In genomic region chr10:5975641-5976473, GRCh38 we compare ENCODE assay signal across 8 cellular contexts. TPM values are rescaled to one million over a fixed set of nuclear protein-coding genes. Genes with fewer than 3 reads are reported as not detected.
A peak's percentile ranks its signal among the peaks of the same experiment; 100 is the strongest.
DNase-seq lines count a peak whose midpoint lies in the region; ATAC-seq, FAIRE-seq and TF ChIP-seq lines count a peak whose summit lies in the region.

No MANE protein-coding gene starts in this region.

- H3K9ac ChIP-seq in adipocyte (ENCODE audit: low read length) (peak overlapping the region; percentile 86), HepG2 (ENCODE audit: insufficient read depth, low read depth, low read length) (no peak overlapping the region)

- DNase-seq in Panc1 (ENCODE audit: low read depth, low spot score) (no peak), adipocyte (ENCODE audit: low read depth) (peak; percentile 41), HepG2 (ENCODE audit: low spot score) (no peak), H7 (no peak), NCI-H146 (lab: John Stamatoyannopoulos, UW) (no peak)
- peak; percentile 27 for DNase-seq in stimulated activated CD8-positive, alpha-beta memory T cell treated with anti-CD3 and anti-CD28 coated beads, Interleukin-12 subunit alpha, Interleukin-12 subunit beta, amount 100 ng/mL, for 24 hours (ENCODE audit: extremely low read depth)

- in situ Hi-C loops in Panc1 (cut with HindIII; ENCODE audit: low pct_unique_long_range_greater_than_20kb, low sequenced_read_pairs) (no loop called here), HepG2 (cut with HindIII; ENCODE audit: extremely low pct_ligation_motif_present, low pct_unique_long_range_greater_than_20kb) (no loop called here)

- H3K4me3 ChIP-seq in Panc1 (ENCODE audit: low read depth in 2 of 2, low read length in 2 of 2) (peak overlapping the region; percentile 66 to 71), adipocyte (ENCODE audit: low read length) (peak overlapping the region; percentile 92), HepG2 (replicated peaks in 1 of 3; ENCODE audit: insufficient read depth in 1 of 3, low read depth in 2 of 3, low read length in 3 of 3) (0 out of 6 replicates have a peak overlapping the region, but pooled peaks of 1 of the 3 experiments have one; percentile 79), H7 (ENCODE audit: insufficient read depth, low read depth, low read length) (no peak overlapping the region; the same call in 1 of the 2 replicates)

- ATAC-seq in GM18517 (IDR thresholded peaks at IDR 0.05; ENCODE audit: unreplicated experiment) (peak; percentile 73), HG02884 (IDR thresholded peaks at IDR 0.05; ENCODE audit: unreplicated experiment) (peak; percentile 51), Panc1 (peak; percentile 28), HepG2 (no peak)

- no peaks in the 10 kb centered on the region for H3K9me3 ChIP-seq in Panc1 (ENCODE audit: control insufficient read depth, insufficient read depth, low read depth, low read length)
- H3K9me3 ChIP-seq in adipocyte (ENCODE audit: control insufficient read depth, low read length) = no peaks in the 10 kb centered on the region
- H3K9me3 ChIP-seq in HepG2 (ENCODE audit: low read length) = no peaks in the 10 kb centered on the region

- H3K4me1 ChIP-seq in Panc1 (ENCODE audit: control insufficient read depth, insufficient read depth, low read length) = peaks cover 24% of the 10 kb centered on the region
- peaks cover 24% of the 10 kb centered on the region for H3K4me1 ChIP-seq in adipocyte (ENCODE audit: control insufficient read depth, insufficient read depth, low read length)
- H3K4me1 ChIP-seq in HepG2 (ENCODE audit: insufficient read depth, low read length) = peaks cover 12% of the 10 kb centered on the region

- no peak for TF ChIP-seq EP300 in HepG2 (IDR thresholded peaks at IDR 0.05; ENCODE audit: low read depth in 2 of 2, low read length in 2 of 2)
- no peak for TF ChIP-seq EP300 in HepG2 (CRISPR knock-in tag; IDR thresholded peaks at IDR 0.05; ENCODE audit: borderline replicate concordance)

- TF ChIP-seq RAD21 in HepG2 (CRISPR knock-in tag; IDR thresholded peaks at IDR 0.05) = no peak

- intact Hi-C loops in Panc1 (cut with micrococcal nuclease; ENCODE audit: unreplicated experiment) = no loop called here
- intact Hi-C loops in HepG2 (cut with micrococcal nuclease; ENCODE audit: unreplicated experiment) = no loop called here

- BruUV-seq in Panc1 (replicated peaks; lab: Mats Ljungman, UMichigan) (no TSS peak), HepG2 (replicated peaks; lab: Mats Ljungman, UMichigan) (no TSS peak)

- no peak overlapping the region for H3K4me2 ChIP-seq in HepG2 (ENCODE audit: low read depth, low read length)

- FAIRE-seq in HepG2 (lab: Jason Lieb, UNC) = no peak

- TF ChIP-seq POLR2A in HepG2 (IDR thresholded peaks at IDR 0.05; ENCODE audit: insufficient read depth in 1 of 2, low read depth in 2 of 2, low read length in 2 of 2) = no peak

- CTCF ChIA-PET in Panc1 (lab: Charles Lee) (no interaction called here), HepG2 (lab: Yijun Ruan, JAX; ENCODE audit: low intra/inter-chr PET ratio, low total read pairs) (no interaction called here)

- POLR2A ChIA-PET in Panc1 (lab: Charles Lee) = no interaction called here
- POLR2A ChIA-PET in HepG2 (lab: Yijun Ruan, JAX) = no interaction called here

- no peaks in the 10 kb centered on the region for H3K27me3 ChIP-seq in Panc1 (ENCODE audit: control insufficient read depth, insufficient read depth, low read length)
- no peaks in the 10 kb centered on the region for H3K27me3 ChIP-seq in adipocyte (replicated peaks; ENCODE audit: control insufficient read depth, insufficient read depth, low read length)
- peaks cover 5 to 35% of the 10 kb centered on the region in 2 experiments; a peak in 4 of 5 replicates for H3K27me3 ChIP-seq in HepG2 (ENCODE audit: control insufficient read depth in 1 of 2, insufficient read depth in 2 of 2, low read length in 2 of 2)
- peaks cover 32% of the 10 kb centered on the region for H3K27me3 ChIP-seq in H7 (ENCODE audit: control insufficient read depth, insufficient read depth, low read length)

- no peaks in the 10 kb centered on the region for H4K20me1 ChIP-seq in HepG2 (ENCODE audit: insufficient read depth, low read length)

- no peak for TF ChIP-seq CTCF in Panc1 (IDR thresholded peaks at IDR 0.05)
- no peak for TF ChIP-seq CTCF in HepG2 (CRISPR knock-in tag; IDR thresholded peaks at IDR 0.05)

- peak overlapping the region; percentile 91 for H3K27ac ChIP-seq in Panc1 (ENCODE audit: low read length)
- H3K27ac ChIP-seq in HepG2 (ENCODE audit: extremely low read length, insufficient read depth, low read length) = no peak overlapping the region

- 65% methylated on average over 20 of the region's 20 CpGs for WGBS in HepG2 (ENCODE audit: low lambda C conversion rate)

- no peaks in the 10 kb centered on the region for H3K79me2 ChIP-seq in HepG2 (ENCODE audit: insufficient read depth, low read length)

- no peak overlapping the region for H2AFZ ChIP-seq in HepG2 (ENCODE audit: low read length)

- no peaks in the 10 kb centered on the region for H3K36me3 ChIP-seq in Panc1 (ENCODE audit: control insufficient read depth, insufficient read depth, low read length)
- no peaks in the 10 kb centered on the region for H3K36me3 ChIP-seq in adipocyte (ENCODE audit: control insufficient read depth, insufficient read depth, low read length, severe bottlenecking)
- H3K36me3 ChIP-seq in HepG2 (replicated peaks in 1 of 2; ENCODE audit: control insufficient read depth in 1 of 2, insufficient read depth in 2 of 2, low read length in 2 of 2) = no peaks in the 10 kb centered on the region
- H3K36me3 ChIP-seq in H7 (replicated peaks; ENCODE audit: control insufficient read depth, insufficient read depth, low read length) = no peaks in the 10 kb centered on the region

TF ChIP-seq in HepG2, 621 proteins besides CTCF, POLR2A, EP300 and RAD21 (continues in another document):
- TF ChIP-seq ZNF574 (CRISPR knock-in tag; IDR thresholded peaks at IDR 0.05) (no peak), SAFB2 (CRISPR knock-in tag; IDR thresholded peaks at IDR 0.05; ENCODE audit: borderline replicate concordance, low read depth) (no peak)

RNA-seq across cellular contexts. Expression of gene IL15RA, which starts 1.5 kb away (rescaled TPM):
- total RNA-seq in Panc1 (2021; ENCODE audit: unreplicated experiment) (11.0 TPM), HepG2 (2016; rRNA removed; fragmentation: Illumina TruSeq; extraction: Trizol) (0.53 and 0.66 TPM in 2 replicates)
- 11.1 TPM for polyA plus RNA-seq in Panc1 (2012; ENCODE audit: insufficient read length)
- total RNA-seq in HepG2 (2016; cell fraction: cytosol; rRNA removed; fragmentation: Illumina TruSeq; extraction: Trizol; ENCODE audit: low read depth) = 0.30 TPM in 1 of 2 replicates, not detected in the other
- 0.49 and 0.67 TPM in 2 replicates for total RNA-seq in HepG2 (2016; cell fraction: insoluble cytoplasmic fraction; rRNA removed; fragmentation: Illumina TruSeq; extraction: Trizol)
- 0.43 and 0.55 TPM in 2 replicates for total RNA-seq in HepG2 (2016; cell fraction: membrane; rRNA removed; fragmentation: Illumina TruSeq; extraction: Trizol)
- total RNA-seq in HepG2 (2016; cell fraction: nucleus; rRNA removed; fragmentation: Illumina TruSeq; extraction: Trizol) = 0.37 TPM in 1 of 2 replicates, not detected in the other
- polyA plus RNA-seq in HepG2 (2011; rRNA removed) = 0.77 and 0.85 TPM in 2 replicates
- 0.39 and 0.58 TPM in 2 replicates for polyA plus RNA-seq in HepG2 (2011; cell fraction: cytosol; rRNA removed)
- 0.48 and 0.50 TPM in 2 replicates for polyA plus RNA-seq in HepG2 (2011; cell fraction: nucleus; rRNA removed)
- polyA plus RNA-seq in HepG2 (2012) = 0.27 TPM in 1 of 2 replicates, not detected in the other
- polyA plus RNA-seq in HepG2 (2016; cell fraction: cytosol; fragmentation: Illumina TruSeq; extraction: Trizol; ENCODE audit: low read depth) = 0.33 and 0.44 TPM in 2 replicates
- polyA plus RNA-seq in HepG2 (2016; cell fraction: insoluble cytoplasmic fraction; fragmentation: Illumina TruSeq; extraction: Trizol; ENCODE audit: low read depth) = 0.43 and 0.53 TPM in 2 replicates
- 0.45 and 0.56 TPM in 2 replicates for polyA plus RNA-seq in HepG2 (2016; cell fraction: membrane; fragmentation: Illumina TruSeq; extraction: Trizol; ENCODE audit: low read depth)
- 0.68 and 0.77 TPM in 2 replicates for polyA plus RNA-seq in HepG2 (2016; cell fraction: nucleus; fragmentation: Illumina TruSeq; extraction: Trizol; ENCODE audit: insufficient read depth, low read depth)
- polyA minus RNA-seq in HepG2 (2011; rRNA and poly(A)+ RNA removed; ENCODE audit: low replicate concordance) = 1.1 and 4.7 TPM in 2 replicates
- polyA minus RNA-seq in HepG2 (2011; cell fraction: cytosol; rRNA and poly(A)+ RNA removed) = not detected in 2 replicates
- polyA minus RNA-seq in HepG2 (2011; cell fraction: nucleus; rRNA and poly(A)+ RNA removed) = not detected in 2 replicates
- total RNA-seq in H7 (2014; rRNA removed; shearing (Covaris generic)) = 1.1 and 2.0 TPM in 2 replicates

Comparison
In these comparisons a context has a peak if more than half of its experiments do, and no peak if none do; other contexts are left out.
1. DNase-seq: peak in adipocyte (single experiment) and stimulated activated CD8-positive, alpha-beta memory T cell treated with anti-CD3 and anti-CD28 coated beads, Interleukin-12 subunit alpha, Interleukin-12 subunit beta, amount 100 ng/mL, for 24 hours (single experiment); none in Panc1 (single experiment), HepG2 (single experiment), H7 (single experiment) and NCI-H146 (single experiment).